21 cellular contexts compared by ENCODE assay signal in the genomic region with DNA sequence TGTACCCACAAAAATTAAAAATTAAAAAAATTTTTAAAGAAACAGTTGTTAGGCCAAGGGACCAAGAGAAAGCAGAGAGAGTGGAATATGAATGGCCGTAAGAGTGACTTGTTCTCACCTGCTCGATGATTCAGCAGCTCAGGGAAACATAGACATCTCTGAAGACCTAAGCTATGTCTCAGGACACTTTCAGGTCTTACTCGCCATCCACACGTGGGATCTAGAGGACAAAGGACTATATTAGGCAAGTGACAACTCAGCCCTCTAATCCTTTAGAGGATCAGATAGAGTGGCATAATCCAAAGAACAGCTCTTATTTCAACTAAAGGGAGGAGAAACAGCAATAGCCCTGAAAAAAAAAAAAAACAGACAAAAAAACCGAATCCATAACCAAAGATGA.
"Had no signal": no experiment of that assay in that cellular context is flagged by ENCODE, and none has a peak within 500 bp of the region (broad histone marks: within the 10 kb centered on the region; RNA-seq: fewer than 3 reads in every experiment).

No MANE protein-coding gene starts in this region.

- H3K27me3 Mint-ChIP-seq: activated naive CD4-positive, alpha-beta T cell treated with anti-CD3 and anti-CD28 coated beads, Interleukin-2, amount 10 ng/mL, durations not matched to agents 7 days and 5 days; activated naive CD8-positive, alpha-beta T cell treated with anti-CD3 and anti-CD28 coated beads, Interleukin-2, amount 50 U/mL, for 24 hours; brain; progenitor cell of endocrine pancreas had no signal

- H3K9me3 Mint-ChIP-seq: activated naive CD4-positive, alpha-beta T cell treated with anti-CD3 and anti-CD28 coated beads, Interleukin-2, amount 10 ng/mL, durations not matched to agents 7 days and 5 days; activated naive CD8-positive, alpha-beta T cell treated with anti-CD3 and anti-CD28 coated beads, Interleukin-2, amount 50 U/mL, for 24 hours; activated T-cell treated with anti-CD3 and anti-CD28 coated beads, Interleukin-2, amount 50 U/mL, for 4 hours; brain; neural crest cell; T-helper 2 cell treated with Interferon-gamma antibody and Interleukin-4, amounts not matched to agents 5 μg/mL and 100 μg/mL, for 36 hours had no signal

- H3K27ac Mint-ChIP-seq: activated CD8-positive, alpha-beta T cell treated with anti-CD3 and anti-CD28 coated beads, Interleukin-2, amount 10 ng/mL, durations not matched to agents 7 days and 5 days; activated naive CD4-positive, alpha-beta T cell treated with anti-CD3 and anti-CD28 coated beads, Interleukin-2, amount 10 ng/mL, durations not matched to agents 7 days and 5 days; activated naive CD8-positive, alpha-beta T cell treated with anti-CD3 and anti-CD28 coated beads, Interleukin-2, amount 50 U/mL, for 24 hours; progenitor cell of endocrine pancreas; T-helper 2 cell treated with Interferon-gamma antibody and Interleukin-4, amounts not matched to agents 5 μg/mL and 100 μg/mL, for 36 hours had no signal

- H3K9me3 ChIP-seq: right atrium auricular region, tibial artery had no signal

- DNase-seq: activated CD4-positive, alpha-beta T cell treated with anti-CD3 and anti-CD28 coated beads for 48 hours; activated CD4-positive, CD25-positive, alpha-beta regulatory T cell; activated CD8-positive, alpha-beta T cell treated with anti-CD3 and anti-CD28 coated beads, Interleukin-2, amount 10 ng/mL, durations not matched to agents 7 days and 5 days; activated naive CD4-positive, alpha-beta T cell treated with anti-CD3 and anti-CD28 coated beads, Interleukin-2, amount 10 ng/mL, durations not matched to agents 7 days and 5 days; activated naive CD8-positive, alpha-beta T cell treated with anti-CD3 and anti-CD28 coated beads, Interleukin-2, amount 50 U/mL, for 24 hours; activated T-cell treated with anti-CD3 and anti-CD28 coated beads, Interleukin-2, amount 50 U/mL, for 4 hours; anterior cingulate cortex; islet precursor cell; stimulated activated naive CD8-positive, alpha-beta T cell treated with anti-CD3 and anti-CD28 coated beads, Interleukin-15, Interleukin-2, amounts not matched to agents 100 U/mL and 50 U/mL, for 24 hours; substantia nigra; tibial artery had no signal

- H3K4me1 ChIP-seq: right atrium auricular region, tibial artery had no signal

- H3K4me3 ChIP-seq: coronary artery, hepatocyte, right atrium auricular region, skin epidermis, tibial artery had no signal

- FAIRE-seq: TTC549, urothelium cell line had no signal

- H3K36me3 Mint-ChIP-seq: activated naive CD4-positive, alpha-beta T cell treated with anti-CD3 and anti-CD28 coated beads, Interleukin-2, amount 10 ng/mL, durations not matched to agents 7 days and 5 days; brain had no signal

- H3K27ac ChIP-seq: coronary artery, hepatocyte, right atrium auricular region, skin epidermis, tibial artery had no signal

- H3K4me3 Mint-ChIP-seq: activated CD8-positive, alpha-beta T cell treated with anti-CD3 and anti-CD28 coated beads, Interleukin-2, amount 10 ng/mL, durations not matched to agents 7 days and 5 days; activated naive CD4-positive, alpha-beta T cell treated with anti-CD3 and anti-CD28 coated beads, Interleukin-2, amount 10 ng/mL, durations not matched to agents 7 days and 5 days; activated naive CD8-positive, alpha-beta T cell treated with anti-CD3 and anti-CD28 coated beads, Interleukin-2, amount 50 U/mL, for 24 hours; activated T-cell treated with anti-CD3 and anti-CD28 coated beads, Interleukin-2, amount 50 U/mL, for 4 hours; brain; neural crest cell; T-helper 2 cell treated with Interferon-gamma antibody and Interleukin-4, amounts not matched to agents 5 μg/mL and 100 μg/mL, for 36 hours had no signal

- H3K36me3 ChIP-seq: right atrium auricular region, tibial artery had no signal

- H3K4me1 Mint-ChIP-seq: activated naive CD4-positive, alpha-beta T cell treated with anti-CD3 and anti-CD28 coated beads, Interleukin-2, amount 10 ng/mL, durations not matched to agents 7 days and 5 days; activated naive CD8-positive, alpha-beta T cell treated with anti-CD3 and anti-CD28 coated beads, Interleukin-2, amount 50 U/mL, for 24 hours had no signal

- H3K27me3 ChIP-seq: hepatocyte, right atrium auricular region, tibial artery had no signal
